Comparison of ENCODE assay signal across 8 cellular contexts in the genomic region with DNA sequence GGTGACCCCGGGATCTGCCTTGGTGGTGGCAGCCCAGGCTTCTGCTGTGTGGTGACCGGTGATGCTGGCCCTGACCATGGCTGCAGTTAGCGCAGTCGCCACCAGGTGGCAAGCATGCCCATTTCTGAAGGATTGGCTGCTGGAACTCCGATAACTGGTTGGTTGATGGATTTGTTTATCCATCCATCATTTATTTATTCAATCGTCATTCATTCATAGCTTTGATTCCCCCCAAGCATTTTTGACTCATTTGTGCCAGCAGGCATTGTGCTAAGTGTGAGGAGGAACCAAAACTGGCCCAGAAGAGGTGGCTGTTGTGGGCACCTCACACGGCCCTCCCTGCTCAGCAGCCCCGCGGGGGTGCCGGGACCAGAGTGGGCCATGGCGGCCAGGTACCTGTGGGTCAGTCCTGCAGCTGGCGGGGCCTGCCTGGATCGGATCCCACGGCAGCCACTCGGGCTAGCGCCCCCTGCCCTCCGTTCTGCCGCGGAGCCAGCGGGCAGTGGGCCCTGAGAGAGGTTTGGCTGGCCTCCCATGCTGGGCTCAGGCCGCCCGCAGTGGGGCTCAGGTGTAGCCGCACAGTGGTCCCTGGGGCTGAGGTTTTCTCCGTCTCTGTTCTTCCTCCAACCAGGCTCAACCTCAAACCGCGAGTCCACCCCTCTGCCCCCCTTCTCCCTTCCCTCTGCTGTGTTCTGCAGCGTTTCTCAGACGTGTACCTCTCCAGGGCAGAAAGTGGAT. TPM values are rescaled to one million over a fixed set of nuclear protein-coding genes. Genes with fewer than 3 reads are reported as not detected.
DNase-seq lines count a peak whose midpoint lies in the region; ATAC-seq and TF ChIP-seq lines count a peak whose summit lies in the region.

No MANE protein-coding gene starts in this region.

- H3K9me3 Mint-ChIP-seq in activated naive CD4-positive, alpha-beta T cell treated with anti-CD3 and anti-CD28 coated beads, Interleukin-2, amount 50 U/mL, for 24 hours: no peaks in the 10 kb centered on the region
- no peaks in the 10 kb centered on the region for H3K9me3 Mint-ChIP-seq in type B pancreatic cell

- intact Hi-C loops in Right ventricle myocardium superior (cut with DNase I) (loop anchor here (2.0 to 10.0 kb wide), 2 partner anchors 60 to 268 kb away; no protein-coding TSS in a partner anchor), posterior vena cava (cut with DNase I) (loop anchor here (2.0 to 5.0 kb wide), 3 partner anchors 40 to 68 kb away; a partner anchor contains a TSS)

- peaks cover 14% of the 10 kb centered on the region for H3K4me1 Mint-ChIP-seq in activated naive CD4-positive, alpha-beta T cell treated with anti-CD3 and anti-CD28 coated beads, Interleukin-2, amount 50 U/mL, for 24 hours
- peaks cover 4% of the 10 kb centered on the region for H3K4me1 Mint-ChIP-seq in type B pancreatic cell (ENCODE audit: unreplicated experiment)

- ATAC-seq in Right ventricle myocardium superior (ENCODE audit: poor library complexity) (peak; percentile 94), HG02870 (IDR thresholded peaks at IDR 0.05; ENCODE audit: unreplicated experiment) (no peak)

- H3K36me3 Mint-ChIP-seq in activated naive CD4-positive, alpha-beta T cell treated with anti-CD3 and anti-CD28 coated beads, Interleukin-2, amount 50 U/mL, for 24 hours: no peaks in the 10 kb centered on the region
- H3K36me3 Mint-ChIP-seq in type B pancreatic cell: no peaks in the 10 kb centered on the region

- peaks cover 19% of the 10 kb centered on the region for H3K27me3 Mint-ChIP-seq in activated naive CD4-positive, alpha-beta T cell treated with anti-CD3 and anti-CD28 coated beads, Interleukin-2, amount 50 U/mL, for 24 hours
- peaks cover 23% of the 10 kb centered on the region for H3K27me3 Mint-ChIP-seq in type B pancreatic cell

- peak; percentile 96 for TF ChIP-seq CTCF in type B pancreatic cell (conservative IDR thresholded peaks at IDR 0.05)

- peak overlapping the region; percentile 49 for H3K4me3 Mint-ChIP-seq in activated naive CD4-positive, alpha-beta T cell treated with anti-CD3 and anti-CD28 coated beads, Interleukin-2, amount 50 U/mL, for 24 hours
- no peak overlapping the region for H3K4me3 Mint-ChIP-seq in type B pancreatic cell

- DNase-seq in DMS53 treated with DMSO at 0.1 percent for 48 hours (lab: John Stamatoyannopoulos, UW; ENCODE audit: unreplicated experiment): peak; percentile 71
- peak; percentile 31 for DNase-seq in KG1 (lab: John Stamatoyannopoulos, UW)
- peak; percentile 21 for DNase-seq in SKM-1 (lab: John Stamatoyannopoulos, UW; ENCODE audit: unreplicated experiment)
- DNase-seq in Right ventricle myocardium superior: peak; percentile 91
- peak; percentile 95 for DNase-seq in posterior vena cava (ENCODE audit: low spot score)
- DNase-seq in type B pancreatic cell (ENCODE audit: extremely low spot score, unreplicated experiment): peak; percentile 86

- no peak overlapping the region for H3K27ac Mint-ChIP-seq in activated naive CD4-positive, alpha-beta T cell treated with anti-CD3 and anti-CD28 coated beads, Interleukin-2, amount 50 U/mL, for 24 hours
- no peak overlapping the region for H3K27ac Mint-ChIP-seq in type B pancreatic cell

RNA-seq across cellular contexts. Expression of a gene that starts 28.8 kb away (rescaled TPM):
- 12.6 TPM for total RNA-seq in Right ventricle myocardium superior
- 10 to 100 TPM; 56.3 to 80.3 TPM for total RNA-seq in posterior vena cava
- total RNA-seq in type B pancreatic cell (ENCODE audit: low replicate concordance): 20.3 and 27.3 TPM in 2 replicates

RNA-seq across cellular contexts. Expression of a gene that starts 32.0 kb away (rescaled TPM):
- total RNA-seq in Right ventricle myocardium superior (not detected), posterior vena cava (under 1 TPM in 1 of 2 donors, not detected in 1; 0.23 TPM), type B pancreatic cell (ENCODE audit: low replicate concordance) (15.9 and 16.7 TPM in 2 replicates)

RNA-seq across cellular contexts. Expression of a gene that starts 58.1 kb away (rescaled TPM):
- total RNA-seq in Right ventricle myocardium superior: not detected
- total RNA-seq in posterior vena cava: under 1 TPM in 1 of 2 donors, not detected in 1; 0.19 TPM
- total RNA-seq in type B pancreatic cell (ENCODE audit: low replicate concordance): 3.1 and 10.4 TPM in 2 replicates

Comparison
In these comparisons a context has a peak if more than half of its experiments do, and no peak if none do; other contexts are left out.
1. DNase-seq: peak in every context shown above with its lines; median percentile 95 in posterior vena cava; 91 in Right ventricle myocardium superior; 86 in type B pancreatic cell; 71 in DMS53 treated with DMSO at 0.1 percent for 48 hours; 31 in KG1; 21 in SKM-1.
2. RNA of a gene that starts 32.0 kb away (total RNA-seq): 15.9 to 16.7 TPM in type B pancreatic cell; 0.23 TPM in posterior vena cava and not detected in Right ventricle myocardium superior (single experiment); every median in the first group is over 10 times any median in the second.